Comparison of ENCODE assay signal across 8 cellular contexts in genomic region chr17:67825627-67826588, GRCh38. TPM values are rescaled to one million over a fixed set of nuclear protein-coding genes. Genes with fewer than 3 reads are reported as not detected.
A peak's percentile ranks its signal among the peaks of the same experiment; 100 is the strongest.
DNase-seq lines count a peak whose midpoint lies in the region; ATAC-seq and TF ChIP-seq lines count a peak whose summit lies in the region.
"Not testable (repeated sequence)": the region's sequence is repeated elsewhere in the genome, so short reads cannot be mapped to it uniquely, and the experiment has no call there.

No MANE protein-coding gene starts in this region.

- H3K27ac ChIP-seq in H9 (ENCODE audit: insufficient read length, low read depth, low read length), result peak overlapping the region; percentile 66
- peak overlapping the region; percentile 96 for H3K27ac ChIP-seq in neural progenitor cell

- peak overlapping the region; percentile 19 for H4K5ac ChIP-seq in H9 (ENCODE audit: insufficient read length, low read depth, low read length)

- H3K4me3 Mint-ChIP-seq in H9 (peak overlapping the region; percentile 96 to 98), T-cell (peak overlapping the region; percentile 91 to 98 (median 94)), neural progenitor cell (peak overlapping the region; percentile 97)

- H3F3A ChIP-seq in neural progenitor cell (ENCODE audit: low read depth), result peaks cover 32% of the 10 kb centered on the region

- H3K56ac ChIP-seq in H9 (ENCODE audit: insufficient read length, low read depth, low read length), result peak overlapping the region; percentile 13

- no CpG with 5 or more reads among the region's 94 CpGs for WGBS in H9 (ENCODE audit: extremely low coverage, insufficient read length, low lambda C conversion rate)

- H2BK120ac ChIP-seq in H9 (ENCODE audit: low read depth, low read length, poor library complexity, severe bottlenecking), result not testable (repeated sequence)

- H3K27me3 Mint-ChIP-seq in H9 (ENCODE audit: low read depth); T-cell; neural progenitor cell (ENCODE audit: insufficient read depth, low read depth): not testable (repeated sequence)

- H3K4me2 ChIP-seq in H9 (ENCODE audit: insufficient read depth, insufficient read length, low read length) (peak overlapping the region; percentile 35), neural progenitor cell (peak overlapping the region; percentile 84)

- H2BK12ac ChIP-seq in H9 (ENCODE audit: insufficient read length, low read depth, low read length), result not testable (repeated sequence)

- peak; percentile 69 to 74 (median 70) for ATAC-seq in T-cell (replicated peaks in 1 of 4)
- peak; percentile 33 to 46 for ATAC-seq in activated naive CD4-positive, alpha-beta T cell treated with anti-CD3 and anti-CD28 coated beads, Interleukin-2, amount 50 U/mL, for 72 hours
- peak; percentile 37 for ATAC-seq in stimulated activated naive CD8-positive, alpha-beta T cell treated with anti-CD3 and anti-CD28 coated beads, Interleukin-15, Interleukin-2, amounts not matched to agents 100 U/mL and 50 U/mL, for 24 hours

- H2AFZ ChIP-seq in H9 (ENCODE audit: low read length); neural progenitor cell (replicated peaks): not testable (repeated sequence)

- H2BK20ac ChIP-seq in H9 (ENCODE audit: low read depth, low read length, poor library complexity, severe bottlenecking), result not testable (repeated sequence)

- H3K23ac ChIP-seq in H9 (ENCODE audit: insufficient read length, low read depth, low read length), result not testable (repeated sequence)

- H3K79me2 ChIP-seq in H9 (ENCODE audit: insufficient read depth, low read length), result peaks cover 30% of the 10 kb centered on the region; the same call in 1 of the 2 replicates
- H3K79me2 ChIP-seq in neural progenitor cell (ENCODE audit: low read depth), result peaks cover 50% of the 10 kb centered on the region

- H2BK5ac ChIP-seq in H9 (ENCODE audit: insufficient read length, low read length), result peak overlapping the region; percentile 6

- peaks cover 26 to 32% of the 10 kb centered on the region in 2 experiments for H3K4me1 Mint-ChIP-seq in H9
- peaks cover 40 to 47% (median 46%) of the 10 kb centered on the region in 3 donors for H3K4me1 Mint-ChIP-seq in T-cell
- H3K4me1 Mint-ChIP-seq in neural progenitor cell, result peaks cover 30% of the 10 kb centered on the region

- H3K9ac ChIP-seq in H9 (ENCODE audit: extremely low read depth, insufficient read length, low read length), result peak overlapping the region; percentile 86
- H3K9ac ChIP-seq in neural progenitor cell, result peak overlapping the region; percentile 63

- peak overlapping the region; percentile 88 for H3K14ac ChIP-seq in H9 (ENCODE audit: insufficient read depth, low read length)

- peak overlapping the region; percentile 77 for H3K4me3 ChIP-seq in LNCaP clone FGC (ENCODE audit: low read depth, low read length)
- peak overlapping the region; percentile 73 for H3K4me3 ChIP-seq in neural progenitor cell

- not testable (repeated sequence) for H3T11ph ChIP-seq in H9 (ENCODE audit: low read length)

- not testable (repeated sequence) for H2BK15ac ChIP-seq in H9 (ENCODE audit: low read depth, low read length)

- not testable (repeated sequence) for H3K4me1 ChIP-seq in H9 (ENCODE audit: insufficient read depth, low read length)
- peaks cover 35% of the 10 kb centered on the region for H3K4me1 ChIP-seq in neural progenitor cell

- peak overlapping the region; percentile 71 for H3K18ac ChIP-seq in H9 (ENCODE audit: insufficient read length, low read depth, low read length)

- not testable (repeated sequence) for H3K79me1 ChIP-seq in H9 (ENCODE audit: insufficient read depth, low read depth, low read length, poor library complexity, severe bottlenecking)

- not testable (repeated sequence) for H3K36me3 ChIP-seq in neural progenitor cell

- H3K23me2 ChIP-seq in H9 (ENCODE audit: insufficient read length, low read depth, low read length, poor library complexity, severe bottlenecking), result not testable (repeated sequence)

- POLR2A ChIA-PET in T-cell (lab: Charles Lee), result interaction anchor here in 1 of 2 donors (1.8 kb wide), 1 partner anchor 108 kb away, joined by 6 read pairs; the partner anchor contains the start of gene NOL11

- CTCF ChIA-PET in T-cell (lab: Charles Lee), result interaction anchor here in 1 of 2 donors (1.5 kb wide), 1 partner anchor 109 kb away, joined by 5 read pairs; the partner anchor contains the start of gene NOL11

- TF ChIP-seq CTCF in H9 (conservative IDR thresholded peaks at IDR 0.05); LNCaP clone FGC (IDR thresholded peaks at IDR 0.05; ENCODE audit: control insufficient read depth, extremely low read depth, insufficient read depth); neural progenitor cell (IDR thresholded peaks at IDR 0.05): not testable (repeated sequence)

- DNase-seq in ELF-1 (ENCODE audit: low read depth, low spot score), result peak; percentile 64
- DNase-seq in H9, result peak; percentile 70
- not testable (repeated sequence) for DNase-seq in LNCaP clone FGC (ENCODE audit: low read depth)
- DNase-seq in T-cell, result peak; percentile 50 to 86 (median 76)
- peak; percentile 50 to 64 for DNase-seq in activated naive CD4-positive, alpha-beta T cell treated with anti-CD3 and anti-CD28 coated beads, Interleukin-2, amount 50 U/mL, for 72 hours (ENCODE audit: low spot score in 2 of 2)
- DNase-seq in globus pallidus (ENCODE audit: low spot score), result peak; percentile 56
- peak; percentile 67 for DNase-seq in neural progenitor cell (ENCODE audit: low spot score)
- peak; percentile 54 for DNase-seq in stimulated activated naive CD8-positive, alpha-beta T cell treated with anti-CD3 and anti-CD28 coated beads, Interleukin-15, Interleukin-2, amounts not matched to agents 100 U/mL and 50 U/mL, for 24 hours

- H3K4ac ChIP-seq in H9 (ENCODE audit: low read depth, low read length), result not testable (repeated sequence)

- not testable (repeated sequence) for H4K91ac ChIP-seq in H9 (ENCODE audit: insufficient read length, low read depth, low read length)

- not testable (repeated sequence) for H3K9me3 Mint-ChIP-seq in H9; T-cell; activated naive CD4-positive, alpha-beta T cell treated with anti-CD3 and anti-CD28 coated beads, Interleukin-2, amount 50 U/mL, for 72 hours; neural progenitor cell

- peaks cover 7 to 29% (median 18%) of the 10 kb centered on the region in 3 experiments; a peak in 6 of 7 replicates for H3K36me3 Mint-ChIP-seq in H9 (ENCODE audit: insufficient read depth in 1 of 3, low read depth in 3 of 3)
- not testable (repeated sequence) for H3K36me3 Mint-ChIP-seq in T-cell, neural progenitor cell
- peaks cover 13 to 18% of the 10 kb centered on the region in 2 donors for H3K36me3 Mint-ChIP-seq in activated naive CD4-positive, alpha-beta T cell treated with anti-CD3 and anti-CD28 coated beads, Interleukin-2, amount 50 U/mL, for 72 hours

- H3K27me3 ChIP-seq in H9 (ENCODE audit: insufficient read depth, low read length), result not testable (repeated sequence)
- peaks cover 12% of the 10 kb centered on the region for H3K27me3 ChIP-seq in neural progenitor cell

- not testable (repeated sequence) for H3K9me3 ChIP-seq in H9 (ENCODE audit: control insufficient read depth, low read depth, low read length); neural progenitor cell (ENCODE audit: low read depth)

- H3K27ac Mint-ChIP-seq in H9, result peak overlapping the region; percentile 98 to 100 (median 99)
- peak overlapping the region; percentile 95 to 98 for H3K27ac Mint-ChIP-seq in T-cell
- H3K27ac Mint-ChIP-seq in activated naive CD4-positive, alpha-beta T cell treated with anti-CD3 and anti-CD28 coated beads, Interleukin-2, amount 50 U/mL, for 72 hours, result peak overlapping the region; percentile 89 to 98
- H3K27ac Mint-ChIP-seq in neural progenitor cell, result peak overlapping the region; percentile 99

- H2AK5ac ChIP-seq in H9 (ENCODE audit: insufficient read length, low read length), result not testable (repeated sequence)

- not testable (repeated sequence) for H4K20me1 ChIP-seq in H9 (ENCODE audit: control insufficient read depth, insufficient read depth, insufficient read length)
- peaks cover 38% of the 10 kb centered on the region for H4K20me1 ChIP-seq in neural progenitor cell (ENCODE audit: low read depth)

- not testable (repeated sequence) for H4K8ac ChIP-seq in H9 (replicated peaks; ENCODE audit: insufficient read length, low read depth, low read length)

RNA-seq across cellular contexts. Expression of gene BPTF, which starts 0.6 kb away (rescaled TPM):
- total RNA-seq in H9 (2021) (201 and 203 TPM in 2 replicates), T-cell (100 to 1,000 TPM; 155 to 173 (median 168) TPM), neural progenitor cell (ENCODE audit: low replicate concordance) (95.6 and 129 TPM in 2 replicates)
- 100 to 1,000 TPM in 1 of 2 donors, 10 to 100 TPM in 1; 59.1 to 101 TPM for total RNA-seq in activated naive CD4-positive, alpha-beta T cell treated with anti-CD3 and anti-CD28 coated beads, Interleukin-2, amount 50 U/mL, for 72 hours
